1 cellular context compared by ENCODE assay signal in the genomic region with DNA sequence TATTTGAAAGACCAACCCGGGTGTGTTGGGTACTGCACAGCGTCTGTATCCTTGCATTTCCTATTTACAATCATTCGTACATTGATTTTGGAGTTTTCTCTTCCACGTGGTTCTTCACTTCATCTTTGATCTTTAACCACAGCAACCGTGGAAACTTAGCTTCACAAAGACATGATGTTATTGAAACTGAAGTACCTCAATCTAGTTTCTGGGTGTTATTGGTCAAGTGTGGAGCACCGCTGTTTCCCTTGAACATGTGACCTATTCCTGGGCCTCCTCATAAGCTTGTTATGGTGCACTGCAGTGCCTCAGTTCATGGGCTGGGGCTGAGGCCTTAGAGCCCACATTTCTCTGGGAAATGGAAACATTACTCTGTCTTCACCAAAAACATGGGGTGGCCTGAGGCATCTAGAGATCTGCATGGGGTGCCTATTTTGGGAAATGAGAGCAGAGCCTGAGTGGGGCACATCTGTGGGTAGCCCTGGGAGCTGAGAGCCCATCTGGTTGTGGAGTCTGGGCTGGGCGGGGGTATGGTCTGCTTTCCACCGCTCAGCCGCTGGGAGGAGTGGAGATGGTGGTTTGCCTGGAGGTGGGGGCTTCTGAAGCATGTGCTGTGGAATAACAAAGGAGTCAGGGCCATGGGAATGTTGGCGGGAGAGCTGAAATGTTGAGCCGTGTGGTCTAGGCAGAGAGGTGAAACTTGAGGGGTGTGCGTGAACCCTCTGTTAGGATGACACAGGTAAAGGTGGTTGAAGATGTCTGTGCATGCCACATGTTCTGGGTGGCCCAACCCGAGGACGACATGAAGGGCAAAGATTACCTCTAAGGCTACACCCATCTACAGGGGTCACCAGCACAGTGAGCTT.
TF ChIP-seq lines count a peak whose summit lies in the region.

No MANE protein-coding gene starts in this region.

TF ChIP-seq in H1, 55 proteins besides CTCF, POLR2A, EP300 and RAD21 (continued from another document):
- TF ChIP-seq CTBP2 (IDR thresholded peaks at IDR 0.05; ENCODE audit: borderline replicate concordance, insufficient read depth, insufficient read length, low read length) (no peak), E2F6 (IDR thresholded peaks at IDR 0.05) (peak; percentile 88), SP4 (IDR thresholded peaks at IDR 0.05; ENCODE audit: low read length) (no peak), MAX (IDR thresholded peaks at IDR 0.05) (peak; percentile 67)
